22 cellular contexts compared by ENCODE assay signal in genomic region chr6:44276667-44277640, GRCh38. TPM values are rescaled to one million over a fixed set of nuclear protein-coding genes. Genes with fewer than 3 reads are reported as not detected.
DNase-seq lines count a peak whose midpoint lies in the region; ATAC-seq and TF ChIP-seq lines count a peak whose summit lies in the region.
"Had no signal": no experiment of that assay in that cellular context is flagged by ENCODE, and none has a peak within 500 bp of the region (broad histone marks: within the 10 kb centered on the region; RNA-seq: fewer than 3 reads in every experiment).

No MANE protein-coding gene starts in this region.

- no peak overlapping the region for H3K4me3 ChIP-seq in CD8-positive, alpha-beta memory T cell (ENCODE audit: low read length)
- no peak overlapping the region for H3K4me3 ChIP-seq in psoas muscle
- H3K4me3 ChIP-seq: lung, smooth muscle cell had no signal

- H3K9me3 Mint-ChIP-seq in CD8-positive, alpha-beta memory T cell = no peaks in the 10 kb centered on the region
- H3K9me3 Mint-ChIP-seq in activated B cell treated with CpG ODN at 0.5 μM for 24 hours = no peaks in the 10 kb centered on the region
- H3K9me3 Mint-ChIP-seq in naive B cell = no peaks in the 10 kb centered on the region
- H3K9me3 Mint-ChIP-seq: activated CD4-positive, alpha-beta T cell treated with anti-CD3 and anti-CD28 coated beads, Interleukin-2, amount 10 ng/mL, durations not matched to agents 24 days and 14 days had no signal

- peak overlapping the region in 4 of 7 donors; percentile 47 to 63 (median 50) for H3K4me3 Mint-ChIP-seq in CD8-positive, alpha-beta memory T cell
- H3K4me3 Mint-ChIP-seq in activated B cell treated with CpG ODN at 0.5 μM for 24 hours = peak overlapping the region; percentile 50
- H3K4me3 Mint-ChIP-seq in naive B cell = peak overlapping the region in 7 of 8 donors; percentile 3 to 77 (median 56)
- H3K4me3 Mint-ChIP-seq: activated CD4-positive, alpha-beta T cell treated with anti-CD3 and anti-CD28 coated beads, Interleukin-2, amount 10 ng/mL, durations not matched to agents 24 days and 14 days had no signal

- peaks cover 34% of the 10 kb centered on the region for H3K27me3 ChIP-seq in CD8-positive, alpha-beta memory T cell (ENCODE audit: insufficient read depth, low read length, poor library complexity, severe bottlenecking)
- peaks cover 0 to 26% (median 8%) of the 10 kb centered on the region in 3 donors for H3K27me3 ChIP-seq in psoas muscle (ENCODE audit: insufficient read depth in 3 of 3, low read length in 2 of 3)

- H3K9me3 ChIP-seq in CD8-positive, alpha-beta memory T cell (ENCODE audit: low read length) = no peaks in the 10 kb centered on the region
- H3K9me3 ChIP-seq in psoas muscle = no peaks in the 10 kb centered on the region
- H3K9me3 ChIP-seq: tibial nerve had no signal

- peaks cover 0 to 8% (median 0%) of the 10 kb centered on the region in 3 donors for H3K36me3 Mint-ChIP-seq in CD8-positive, alpha-beta memory T cell
- H3K36me3 Mint-ChIP-seq in activated B cell treated with CpG ODN at 0.5 μM for 24 hours (ENCODE audit: low read depth) = no peaks in the 10 kb centered on the region
- peaks cover 0 to 5% of the 10 kb centered on the region in 2 donors for H3K36me3 Mint-ChIP-seq in naive B cell
- H3K36me3 Mint-ChIP-seq: IgD-negative memory B cell had no signal

- intact Hi-C loops in activated B cell treated with CpG ODN at 0.5 μM for 24 hours (cut with micrococcal nuclease) (no loop called here), psoas muscle (cut with DNase I) (no loop called here)

- POLR2A ChIA-PET in CD8-positive, alpha-beta memory T cell (lab: Charles Lee) = no interaction called here
- POLR2A ChIA-PET in activated B cell treated with CpG ODN at 0.5 μM for 24 hours (lab: Charles Lee) = interaction anchor here (0.6 kb wide), 1 partner anchor 60 kb away, joined by 3 read pairs; no protein-coding TSS in a partner anchor

- H3K36me3 ChIP-seq in CD8-positive, alpha-beta memory T cell (ENCODE audit: insufficient read depth, low read length) = no peaks in the 10 kb centered on the region
- H3K36me3 ChIP-seq in psoas muscle (ENCODE audit: insufficient read depth in 1 of 2, low read depth in 1 of 2) = no peaks in the 10 kb centered on the region
- H3K36me3 ChIP-seq: tibial nerve had no signal

- DNase-seq in CD8-positive, alpha-beta memory T cell = no peak
- DNase-seq in activated B cell treated with CpG ODN at 0.5 μM for 24 hours = no peak
- DNase-seq in naive B cell = no peak
- DNase-seq in NCI-H1105 (lab: John Stamatoyannopoulos, UW) = no peak
- DNase-seq in psoas muscle = no peak
- DNase-seq: cortex of kidney; GDM1; NCI-H1417 treated with DMSO at 0.1 percent for 48 hours; NCI-H2107; NK-92 treated with Interleukin-12 subunit alpha and Interleukin-12 subunit beta, amount 100 ng/mL, for 24 hours; nucleus accumbens had no signal

- 74 to 77% (median 77%) methylated on average over 22 to 23 of the region's 23 CpGs for WGBS in psoas muscle, 3 donors

- no peak overlapping the region for H3K27ac ChIP-seq in CD8-positive, alpha-beta memory T cell (ENCODE audit: low read depth, low read length)
- H3K27ac ChIP-seq in psoas muscle = no peak overlapping the region
- H3K27ac ChIP-seq: tibial nerve had no signal

- no peaks in the 10 kb centered on the region for H3K4me1 ChIP-seq in CD8-positive, alpha-beta memory T cell (ENCODE audit: insufficient read depth, low read length)
- no peaks in the 10 kb centered on the region for H3K4me1 ChIP-seq in psoas muscle

- TF ChIP-seq CTCF in activated B cell treated with CpG ODN at 0.5 μM for 24 hours (IDR thresholded peaks at IDR 0.05) (no peak), psoas muscle (IDR thresholded peaks at IDR 0.05) (no peak)

- H3K27me3 Mint-ChIP-seq in CD8-positive, alpha-beta memory T cell = peaks cover 43 to 70% of the 10 kb centered on the region in 2 donors
- H3K27me3 Mint-ChIP-seq in activated B cell treated with CpG ODN at 0.5 μM for 24 hours (peaks cover 56% of the 10 kb centered on the region), naive B cell (peaks cover 45 to 79% (median 71%) of the 10 kb centered on the region in 3 donors)

- ATAC-seq in activated B cell treated with CpG ODN at 0.5 μM for 24 hours (ENCODE audit: low read depth) (no peak), naive B cell (ENCODE audit: low read depth in 2 of 2) (no peak), GM19467 (IDR thresholded peaks at IDR 0.05; ENCODE audit: unreplicated experiment) (no peak), psoas muscle (no peak)
- ATAC-seq: HCT116 had no signal

- CTCF ChIA-PET in CD8-positive, alpha-beta memory T cell (lab: Charles Lee) = interaction anchor here (0.9 to 1.5 kb wide), 3 partner anchors 9 to 104 kb away, joined by 3 to 6 read pairs (median 3); no protein-coding TSS in a partner anchor
- CTCF ChIA-PET in activated B cell treated with CpG ODN at 0.5 μM for 24 hours (lab: Charles Lee) = interaction anchor here (1.4 kb wide), 1 partner anchor 10 kb away, joined by 5 read pairs; no protein-coding TSS in a partner anchor

- peaks cover 0 to 6% (median 3%) of the 10 kb centered on the region in 3 donors for H3K4me1 Mint-ChIP-seq in CD8-positive, alpha-beta memory T cell
- no peaks in the 10 kb centered on the region for H3K4me1 Mint-ChIP-seq in activated B cell treated with CpG ODN at 0.5 μM for 24 hours
- peaks cover 0 to 9% (median 4%) of the 10 kb centered on the region in 3 donors for H3K4me1 Mint-ChIP-seq in naive B cell

- no peak overlapping the region for H3K27ac Mint-ChIP-seq in CD8-positive, alpha-beta memory T cell
- H3K27ac Mint-ChIP-seq in activated B cell treated with CpG ODN at 0.5 μM for 24 hours (no peak overlapping the region), naive B cell (peak overlapping the region in 1 of 6 donors; percentile 63)
- H3K27ac Mint-ChIP-seq: activated CD4-positive, alpha-beta T cell treated with anti-CD3 and anti-CD28 coated beads, Interleukin-2, amount 10 ng/mL, durations not matched to agents 24 days and 14 days had no signal

RNA-seq across cellular contexts. Expression of gene TMEM151B, which starts 6.7 kb away (rescaled TPM):
- total RNA-seq in CD8-positive, alpha-beta memory T cell = not detected
- polyA plus RNA-seq in CD8-positive, alpha-beta memory T cell = not detected
- total RNA-seq in activated B cell treated with CpG ODN at 0.5 μM for 24 hours = 0.10 TPM in 1 of 2 replicates, not detected in the other
- not detected for polyA plus RNA-seq in naive B cell (ENCODE audit: low read depth in 6 of 6)
- not detected for total RNA-seq in psoas muscle
- polyA plus RNA-seq in psoas muscle = under 1 TPM in 2 of 3 donors, not detected in 1; 0.04 to 0.07 TPM
- total RNA-seq: activated CD4-positive, alpha-beta T cell treated with anti-CD3 and anti-CD28 coated beads, Interleukin-2, amount 10 ng/mL, durations not matched to agents 24 days and 14 days; glomerular endothelial cell; NCI-H460; renal cortical epithelial cell; smooth muscle cell; T-helper 1 cell treated with Interleukin-12 subunit alpha and Interleukin-12 subunit beta and Interleukin-4 antibody, amounts not matched to agents 30 ng/mL and 1 ng/mL, for 36 hours had no signal
- polyA plus RNA-seq: IgD-negative memory B cell, smooth muscle cell had no signal

RNA-seq across cellular contexts. Expression of gene NFKBIE, which starts 11.6 kb away (rescaled TPM):
- total RNA-seq in CD8-positive, alpha-beta memory T cell = 10 to 100 TPM; 33.1 to 34.3 TPM
- 5.3 TPM for polyA plus RNA-seq in CD8-positive, alpha-beta memory T cell
- total RNA-seq in activated B cell treated with CpG ODN at 0.5 μM for 24 hours (94.7 and 99.2 TPM in 2 replicates), psoas muscle (1 to 10 TPM; 2.1 to 5.0 (median 3.0) TPM)
- polyA plus RNA-seq in naive B cell (ENCODE audit: low read depth in 6 of 6) (10 to 100 TPM; 22.1 to 30.8 (median 27.9) TPM), psoas muscle (1 to 10 TPM; 2.8 to 5.2 (median 4.0) TPM)

RNA-seq across cellular contexts. Expression of gene SLC35B2, which starts 19.6 kb away (rescaled TPM):
- 10 to 100 TPM; 34.8 to 35.7 TPM for total RNA-seq in CD8-positive, alpha-beta memory T cell
- 49.0 TPM for polyA plus RNA-seq in CD8-positive, alpha-beta memory T cell
- total RNA-seq in activated B cell treated with CpG ODN at 0.5 μM for 24 hours (27.0 and 29.1 TPM in 2 replicates), psoas muscle (10 to 100 TPM; 10.9 to 23.3 (median 18.0) TPM)
- polyA plus RNA-seq in naive B cell (ENCODE audit: low read depth in 6 of 6) (10 to 100 TPM; 24.2 to 38.6 (median 27.2) TPM), psoas muscle (10 to 100 TPM; 16.0 to 23.6 (median 20.8) TPM)

RNA-seq across cellular contexts. Expression of gene HSP90AB1, which starts 30.1 kb away (rescaled TPM):
- total RNA-seq in CD8-positive, alpha-beta memory T cell = 1,000 to 10,000 TPM; 2,387 to 2,400 TPM
- polyA plus RNA-seq in CD8-positive, alpha-beta memory T cell = 460 TPM
- total RNA-seq in activated B cell treated with CpG ODN at 0.5 μM for 24 hours = 1,222 and 1,311 TPM in 2 replicates
- 100 to 1,000 TPM; 420 to 486 (median 447) TPM for polyA plus RNA-seq in naive B cell (ENCODE audit: low read depth in 6 of 6)
- total RNA-seq in psoas muscle = 1,000 to 10,000 TPM; 1,150 to 1,595 (median 1,339) TPM
- 1,000 to 10,000 TPM in 2 of 3 donors, 100 to 1,000 TPM in 1; 743 to 1,128 (median 1,033) TPM for polyA plus RNA-seq in psoas muscle

RNA-seq across cellular contexts. Expression of gene AARS2, which starts 36.2 kb away (rescaled TPM):
- total RNA-seq in CD8-positive, alpha-beta memory T cell = 10 to 100 TPM; 25.8 to 27.7 TPM
- polyA plus RNA-seq in CD8-positive, alpha-beta memory T cell = 10.4 TPM
- total RNA-seq in activated B cell treated with CpG ODN at 0.5 μM for 24 hours (19.1 and 22.4 TPM in 2 replicates), psoas muscle (1 to 10 TPM; 4.4 to 7.4 (median 5.1) TPM)
- polyA plus RNA-seq in naive B cell (ENCODE audit: low read depth in 6 of 6) (10 to 100 TPM in 1 of 6 donors, 1 to 10 TPM in 5; 5.6 to 12.8 (median 7.8) TPM), psoas muscle (1 to 10 TPM; 2.2 to 4.3 (median 3.0) TPM)

Comparison
In these comparisons a context has a peak if more than half of its experiments do, and no peak if none do; other contexts are left out.
1. RNA of gene NFKBIE, which starts 11.6 kb away (total RNA-seq): 94.7 to 99.2 TPM in activated B cell treated with CpG ODN at 0.5 μM for 24 hours and 33.1 to 34.3 TPM in CD8-positive, alpha-beta memory T cell; 2.1 to 5.0 TPM in psoas muscle; every median in the first group is over 4 times any median in the second.
2. Peak in every context shown above with its lines, with median percentiles within 50 percentile points of each other: H3K4me3 Mint-ChIP-seq.